Comparison of ENCODE assay signal across 1 cellular context in genomic region chr9:682633-683508, GRCh38.
TF ChIP-seq lines count a peak whose summit lies in the region.

No MANE protein-coding gene starts in this region.

TF ChIP-seq in HepG2, 621 proteins besides CTCF, POLR2A, EP300 and RAD21 (continued from another document and continues in another):
- TF ChIP-seq ZNF816 (CRISPR knock-in tag; IDR thresholded peaks at IDR 0.05; ENCODE audit: borderline replicate concordance) (no peak; the same call in 1 of the 2 replicates), ZNF746 (CRISPR knock-in tag; IDR thresholded peaks at IDR 0.05) (peak; percentile 80; the same call in 1 of the 2 replicates), NFIB (CRISPR knock-in tag; IDR thresholded peaks at IDR 0.05; ENCODE audit: borderline replicate concordance) (no peak), JUN (CRISPR knock-in tag; IDR thresholded peaks at IDR 0.05) (peak; percentile 68; the same call in 1 of the 2 replicates), NFATC3 (CRISPR knock-in tag; IDR thresholded peaks at IDR 0.05) (no peak), MEIS2 (CRISPR knock-in tag; IDR thresholded peaks at IDR 0.05) (peak; percentile 66), ZNF589 (CRISPR knock-in tag; conservative IDR thresholded peaks at IDR 0.05) (no peak; the same call in 1 of the 2 replicates), ZNF30 (CRISPR knock-in tag; IDR thresholded peaks at IDR 0.05) (no peak), MLXIP (CRISPR knock-in tag; IDR thresholded peaks at IDR 0.05; ENCODE audit: borderline replicate concordance) (no peak), ZNF230 (CRISPR knock-in tag; IDR thresholded peaks at IDR 0.05) (peak; percentile 82), FOXA1 (IDR thresholded peaks at IDR 0.05) (no peak), FOXA1 (CRISPR knock-in tag; IDR thresholded peaks at IDR 0.05) (peak; percentile 85), SNAPC2 (CRISPR knock-in tag; IDR thresholded peaks at IDR 0.05) (peak; percentile 91), YEATS2 (CRISPR knock-in tag; IDR thresholded peaks at IDR 0.05; ENCODE audit: borderline replicate concordance) (no peak; the same call in 1 of the 2 replicates), ARID2 (CRISPR knock-in tag; IDR thresholded peaks at IDR 0.05; ENCODE audit: borderline replicate concordance) (peak; percentile 83; the same call in 1 of the 2 replicates), STAT6 (CRISPR knock-in tag; IDR thresholded peaks at IDR 0.05; ENCODE audit: borderline replicate concordance) (peak; percentile 98; the same call in 1 of the 2 replicates), FOXO1 (CRISPR knock-in tag; IDR thresholded peaks at IDR 0.05) (peak; percentile 100), NFIC (IDR thresholded peaks at IDR 0.05; ENCODE audit: low read length) (peak; percentile 99), HDAC2 (CRISPR knock-in tag; IDR thresholded peaks at IDR 0.05) (peak; percentile 95), DRAP1 (CRISPR knock-in tag; IDR thresholded peaks at IDR 0.05) (peak; percentile 95), MXD1 (CRISPR knock-in tag; IDR thresholded peaks at IDR 0.05) (no peak), ZNF224 (CRISPR knock-in tag; IDR thresholded peaks at IDR 0.05) (no peak), DDIT3 (CRISPR knock-in tag; IDR thresholded peaks at IDR 0.05) (no peak), ZNF850 (CRISPR knock-in tag; conservative IDR thresholded peaks at IDR 0.05) (no peak), PCBP1 (IDR thresholded peaks at IDR 0.05; ENCODE audit: borderline replicate concordance, low read depth, low read length) (no peak), E2F2 (CRISPR knock-in tag; IDR thresholded peaks at IDR 0.05; ENCODE audit: borderline replicate concordance) (no peak), ZNF605 (CRISPR knock-in tag; IDR thresholded peaks at IDR 0.05) (no peak; the same call in 1 of the 2 replicates), FUBP1 (CRISPR knock-in tag; IDR thresholded peaks at IDR 0.05; ENCODE audit: borderline replicate concordance) (no peak), CHD4 (IDR thresholded peaks at IDR 0.05; ENCODE audit: borderline replicate concordance, low read length) (no peak), ZNF350 (CRISPR knock-in tag; IDR thresholded peaks at IDR 0.05; ENCODE audit: borderline replicate concordance, low read depth) (peak; percentile 97), AGO1 (IDR thresholded peaks at IDR 0.05; ENCODE audit: low read depth, low read length, poor library complexity, severe bottlenecking) (no peak), CAMTA2 (CRISPR knock-in tag; IDR thresholded peaks at IDR 0.05; ENCODE audit: borderline replicate concordance) (no peak), ZNF18 (CRISPR knock-in tag; IDR thresholded peaks at IDR 0.05; ENCODE audit: insufficient replicate concordance) (no peak), FOXK1 (CRISPR knock-in tag; IDR thresholded peaks at IDR 0.05; ENCODE audit: borderline replicate concordance, low read depth) (peak; percentile 95), ZZZ3 (CRISPR knock-in tag; IDR thresholded peaks at IDR 0.05; ENCODE audit: borderline replicate concordance) (no peak), KLF12 (CRISPR knock-in tag; IDR thresholded peaks at IDR 0.05; ENCODE audit: borderline replicate concordance) (no peak), GTF3A (CRISPR knock-in tag; conservative IDR thresholded peaks at IDR 0.05) (no peak), MAFF (IDR thresholded peaks at IDR 0.05; ENCODE audit: low read depth, low read length) (peak; percentile 23; the same call in 1 of the 2 replicates), NFYC (CRISPR knock-in tag; IDR thresholded peaks at IDR 0.05) (no peak), ZNF407 (CRISPR knock-in tag; IDR thresholded peaks at IDR 0.05; ENCODE audit: not compliant biosample characterization) (no peak), AKAP8 (CRISPR knock-in tag; IDR thresholded peaks at IDR 0.05) (peak; percentile 49; the same call in 1 of the 2 replicates), ZFP62 (CRISPR knock-in tag; IDR thresholded peaks at IDR 0.05) (no peak)
